10 cellular contexts compared by ENCODE assay signal in the genomic region with DNA sequence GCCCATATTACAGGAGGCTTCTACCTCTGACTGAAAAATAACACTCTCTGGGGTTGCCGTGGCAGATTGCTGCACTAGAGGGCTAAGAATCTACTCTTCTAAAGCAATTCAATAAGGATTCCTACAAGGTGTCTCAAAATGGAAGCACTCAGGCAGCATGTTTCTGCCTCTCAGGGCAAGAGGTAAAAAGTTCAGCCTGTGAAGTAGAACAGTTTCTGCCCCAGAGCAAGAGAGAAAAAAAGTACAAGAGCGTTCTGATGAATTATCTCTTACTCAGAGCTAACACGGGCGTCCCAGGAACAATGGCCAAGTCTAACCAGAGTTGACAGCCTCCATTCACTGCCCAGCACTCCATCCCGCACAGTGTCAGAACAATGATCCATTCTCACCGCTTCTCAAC.
DNase-seq lines count a peak whose midpoint lies in the region; ATAC-seq and TF ChIP-seq lines count a peak whose summit lies in the region.
"Had no signal": no experiment of that assay in that cellular context is flagged by ENCODE, and none has a peak within 500 bp of the region (broad histone marks: within the 10 kb centered on the region; RNA-seq: fewer than 3 reads in every experiment).

No MANE protein-coding gene starts in this region.

- H3K4me1 ChIP-seq in mammary epithelial cell (ENCODE audit: insufficient read depth, low read length) (peaks cover 21% of the 10 kb centered on the region), breast epithelium (no peaks in the 10 kb centered on the region), upper lobe of right lung (no peaks in the 10 kb centered on the region)
- H3K4me1 ChIP-seq: Peyer's patch had no signal

- TF ChIP-seq POLR2A in breast epithelium (IDR thresholded peaks at IDR 0.05) = no peak

- in situ Hi-C loops in mammary epithelial cell (cut with MboI; ENCODE audit: low sequenced_read_pairs in 2 of 2) = no loop called here

- BruUV-seq in mammary epithelial cell (replicated peaks; lab: Mats Ljungman, UMichigan) = no TSS peak

- peak overlapping the region; percentile 14 for H3K9ac ChIP-seq in mammary epithelial cell (ENCODE audit: insufficient read depth, low read length)

- H3K27ac ChIP-seq in mammary epithelial cell (ENCODE audit: insufficient read depth, low read depth, low read length) (peak overlapping the region; percentile 61), breast epithelium (no peak overlapping the region), upper lobe of right lung (no peak overlapping the region)
- H3K27ac ChIP-seq: coronary artery, Peyer's patch had no signal

- H3K79me2 ChIP-seq in mammary epithelial cell (ENCODE audit: insufficient read depth, low read length) = no peaks in the 10 kb centered on the region

- H3K27me3 ChIP-seq in mammary epithelial cell (ENCODE audit: insufficient read depth, low read length) = no peaks in the 10 kb centered on the region
- H3K27me3 ChIP-seq in breast epithelium = no peaks in the 10 kb centered on the region
- H3K27me3 ChIP-seq in upper lobe of right lung = no peaks in the 10 kb centered on the region
- H3K27me3 ChIP-seq in MG63 = no peaks in the 10 kb centered on the region
- H3K27me3 ChIP-seq: Peyer's patch had no signal

- H4K20me1 ChIP-seq in mammary epithelial cell (ENCODE audit: insufficient read depth, low read length) = no peaks in the 10 kb centered on the region

- intact Hi-C loops in mammary epithelial cell (cut with micrococcal nuclease) (loop anchor here (2.0 to 5.0 kb wide), 3 partner anchors 38 to 388 kb away; a partner anchor contains a TSS), breast epithelium (cut with DNase I; ENCODE audit: low total_unique reads) (no loop called here), upper lobe of right lung (cut with DNase I) (no loop called here)

- ATAC-seq in esophagus mucosa = peak; percentile 85
- peak; percentile 36 for ATAC-seq in upper lobe of right lung
- no peak for ATAC-seq in HG03025 (IDR thresholded peaks at IDR 0.05; ENCODE audit: low FRiP score, unreplicated experiment)

- dilution Hi-C loops in mammary epithelial cell (cut with HindIII; ENCODE audit: low sequenced_read_pairs) = no loop called here

- H3K4me2 ChIP-seq in mammary epithelial cell (ENCODE audit: insufficient read depth, low read depth, low read length) = peak overlapping the region; percentile 71

- 21% methylated on average over 6 of the region's 6 CpGs for WGBS in mammary epithelial cell (ENCODE audit: low coverage, missing lambda C conversion rate)

- TF ChIP-seq CTCF in mammary epithelial cell (conservative IDR thresholded peaks at IDR 0.05 in 1 of 2, IDR thresholded peaks at IDR 0.05 in 1 of 2; ENCODE audit: extremely low read depth in 1 of 2, insufficient read depth in 1 of 2, low read depth in 1 of 2, low read length in 2 of 2) = no peak
- no peak for TF ChIP-seq CTCF in breast epithelium (IDR thresholded peaks at IDR 0.05)
- TF ChIP-seq CTCF in upper lobe of right lung (IDR thresholded peaks at IDR 0.05) = no peak

- H3K4me3 ChIP-seq in mammary epithelial cell (replicated peaks in 1 of 3; ENCODE audit: insufficient read depth in 1 of 3, low read depth in 2 of 3, low read length in 3 of 3) (no peak overlapping the region), breast epithelium (no peak overlapping the region), upper lobe of right lung (no peak overlapping the region), MG63 (no peak overlapping the region)
- H3K4me3 ChIP-seq: coronary artery, Peyer's patch had no signal

- no peaks in the 10 kb centered on the region for H3K36me3 ChIP-seq in mammary epithelial cell (ENCODE audit: insufficient read depth, low read length)
- H3K36me3 ChIP-seq in breast epithelium = no peaks in the 10 kb centered on the region
- no peaks in the 10 kb centered on the region for H3K36me3 ChIP-seq in upper lobe of right lung
- no peaks in the 10 kb centered on the region for H3K36me3 ChIP-seq in MG63
- H3K36me3 ChIP-seq: Peyer's patch had no signal

- H3K9me3 ChIP-seq in mammary epithelial cell (replicated peaks; ENCODE audit: insufficient read depth, low read length) = no peaks in the 10 kb centered on the region
- H3K9me3 ChIP-seq in breast epithelium = no peaks in the 10 kb centered on the region
- H3K9me3 ChIP-seq in upper lobe of right lung = no peaks in the 10 kb centered on the region
- H3K9me3 ChIP-seq in MG63 = no peaks in the 10 kb centered on the region
- H3K9me3 ChIP-seq: Peyer's patch had no signal

- DNase-seq in mammary epithelial cell = peak; percentile 90
- no peak for DNase-seq in breast epithelium (ENCODE audit: low spot score in 2 of 2)
- peak; percentile 27 for DNase-seq in middle frontal gyrus (ENCODE audit: extremely low spot score, low spot score)
- DNase-seq in upper lobe of right lung = no peak
- no peak for DNase-seq in MG63
- no peak for DNase-seq in AG08396 (ENCODE audit: low spot score)
- DNase-seq: Peyer's patch had no signal

- H2AFZ ChIP-seq in mammary epithelial cell (ENCODE audit: low read depth, low read length) = peak overlapping the region; percentile 87

- CTCF ChIA-PET in mammary epithelial cell (lab: Charles Lee; ENCODE audit: low non-redundant PET) = interaction anchor here (0.6 to 0.7 kb wide), 3 partner anchors 32 to 94 kb away, joined by 4 to 5 read pairs (median 5); no protein-coding TSS in a partner anchor

Comparison
In these comparisons a context has a peak if more than half of its experiments do, and no peak if none do; other contexts are left out.
1. DNase-seq: peak in mammary epithelial cell (single experiment) and middle frontal gyrus (single experiment); none in breast epithelium (0 of 2), upper lobe of right lung (single experiment), MG63 (single experiment) and AG08396 (single experiment).